1 cellular context compared by ENCODE assay signal in genomic region chr5:110790673-110791072, GRCh38.
TF ChIP-seq lines count a peak whose summit lies in the region.

No MANE protein-coding gene starts in this region.

TF ChIP-seq in liver, 16 proteins besides CTCF, POLR2A, EP300 and RAD21 (continued from another document):
- TF ChIP-seq MAX (IDR thresholded peaks at IDR 0.05) (no peak), TAF1 (conservative IDR thresholded peaks at IDR 0.05) (no peak), HNF4G (IDR thresholded peaks at IDR 0.05) (no peak)
